Comparison of ENCODE assay signal across 16 cellular contexts in genomic region chr13:20114066-20114465, GRCh38. TPM values are rescaled to one million over a fixed set of nuclear protein-coding genes. Genes with fewer than 3 reads are reported as not detected.
DNase-seq lines count a peak whose midpoint lies in the region; ATAC-seq, FAIRE-seq and TF ChIP-seq lines count a peak whose summit lies in the region.
"Had no signal": no experiment of that assay in that cellular context is flagged by ENCODE, and none has a peak within 500 bp of the region (broad histone marks: within the 10 kb centered on the region; RNA-seq: fewer than 3 reads in every experiment).

No MANE protein-coding gene starts in this region.

- peaks cover 7% of the 10 kb centered on the region; the same call in 1 of the 2 replicates for H3K23me2 ChIP-seq in H1 (ENCODE audit: low read depth, low read length)

- H3K4ac ChIP-seq in H1 (replicated peaks; ENCODE audit: insufficient read length, low read depth, low read length) = no peak overlapping the region

- H3K4me2 ChIP-seq in HepG2 (ENCODE audit: low read depth, low read length) = peak overlapping the region; percentile 42; the same call in 1 of the 2 replicates
- H3K4me2 ChIP-seq in H1 (ENCODE audit: insufficient read depth in 1 of 2, low read depth in 2 of 2, low read length in 2 of 2) = no peak overlapping the region
- H3K4me2 ChIP-seq: A549, BLaER1 had no signal

- H2BK5ac ChIP-seq in H1 (ENCODE audit: low read depth, low read length) = no peak overlapping the region

- DNase-seq in HepG2 (ENCODE audit: low spot score) (peak; percentile 18), right lobe of liver (no peak), H1 (ENCODE audit: low read depth in 1 of 2, low spot score in 2 of 2) (no peak), left lung (no peak), NCI-H1417 treated with DMSO at 0.1 percent for 48 hours (lab: John Stamatoyannopoulos, UW) (no peak), Peyer's patch (no peak), midbrain (lab: John Stamatoyannopoulos, UW) (no peak)
- DNase-seq: AML-193, DMS79, GM23248, H7 had no signal

- TF ChIP-seq RAD21 in HepG2 (CRISPR knock-in tag; IDR thresholded peaks at IDR 0.05) = no peak
- TF ChIP-seq RAD21 in H1 (IDR thresholded peaks at IDR 0.05 in 1 of 2, conservative IDR thresholded peaks at IDR 0.05 in 1 of 2; ENCODE audit: low read depth in 2 of 2, low read length in 2 of 2) = no peak

- H2AK5ac ChIP-seq in H1 (ENCODE audit: low read depth, low read length) = no peak overlapping the region

- CTCF ChIA-PET in HepG2 (lab: Yijun Ruan, JAX; ENCODE audit: low intra/inter-chr PET ratio, low total read pairs) = no interaction called here
- CTCF ChIA-PET in H1 (lab: Charles Lee; ENCODE audit: partially characterized antibody) = interaction anchor here (1.5 kb wide), 1 partner anchor 17 kb away, joined by 4 read pairs; no protein-coding TSS in a partner anchor

- H3K23ac ChIP-seq in H1 (ENCODE audit: insufficient read length) = no peak overlapping the region

- H3K4me1 ChIP-seq in HepG2 (ENCODE audit: insufficient read depth, low read length) (peaks cover 39% of the 10 kb centered on the region), right lobe of liver (no peaks in the 10 kb centered on the region), H1 (replicated peaks in 1 of 4; ENCODE audit: control insufficient read depth in 3 of 4, insufficient read depth in 4 of 4, low read length in 3 of 4) (peaks cover 0 to 5% (median under 1%) of the 10 kb centered on the region in 4 experiments; a peak in 3 of 7 replicates), left lung (peaks cover 3 to 10% of the 10 kb centered on the region in 2 donors), Peyer's patch (peaks cover 0 to 3% (median 0%) of the 10 kb centered on the region in 4 donors)
- H3K4me1 ChIP-seq: A549 had no signal

- no peak overlapping the region; the same call in 1 of the 2 replicates for H4K8ac ChIP-seq in H1 (ENCODE audit: extremely low read depth, insufficient read depth, low read length)

- peak; percentile 80 for ATAC-seq in HepG2
- no peak for ATAC-seq in right lobe of liver
- peak; percentile 33 for ATAC-seq in left lung
- ATAC-seq: A549, GM12878 had no signal

- no peak for TF ChIP-seq POLR2A in HepG2 (IDR thresholded peaks at IDR 0.05; ENCODE audit: insufficient read depth in 1 of 2, low read depth in 2 of 2, low read length in 2 of 2)
- no peak for TF ChIP-seq POLR2A in right lobe of liver (IDR thresholded peaks at IDR 0.05)
- TF ChIP-seq POLR2A in H1 (IDR thresholded peaks at IDR 0.05; ENCODE audit: control extremely low read depth in 1 of 2, low read depth in 2 of 2, low read length in 2 of 2) = no peak
- TF ChIP-seq POLR2A in Peyer's patch (IDR thresholded peaks at IDR 0.05) = no peak

- H3K14ac ChIP-seq in H1 (ENCODE audit: insufficient read length) = no peak overlapping the region

- no peak overlapping the region for H2BK12ac ChIP-seq in H1 (ENCODE audit: low read depth, low read length)

- no peak overlapping the region for H2BK20ac ChIP-seq in H1 (ENCODE audit: low read length)

- intact Hi-C loops in HepG2 (cut with micrococcal nuclease; ENCODE audit: unreplicated experiment) = no loop called here
- intact Hi-C loops in right lobe of liver (cut with DNase I) = no loop called here
- intact Hi-C loops in left lung (cut with DNase I) = no loop called here

- POLR2A ChIA-PET in HepG2 (lab: Yijun Ruan, JAX) = no interaction called here
- POLR2A ChIA-PET in H1 (lab: Charles Lee; ENCODE audit: partially characterized antibody) = no interaction called here

- TF ChIP-seq EP300 in HepG2 (IDR thresholded peaks at IDR 0.05; ENCODE audit: low read depth in 2 of 2, low read length in 2 of 2) (no peak), HepG2 (CRISPR knock-in tag; IDR thresholded peaks at IDR 0.05; ENCODE audit: borderline replicate concordance) (no peak), H1 (IDR thresholded peaks at IDR 0.05; ENCODE audit: borderline replicate concordance in 1 of 2, low read depth in 2 of 2, low read length in 2 of 2) (no peak)

- H3K9ac ChIP-seq in HepG2 (ENCODE audit: insufficient read depth, low read depth, low read length) (no peak overlapping the region), H1 (replicated peaks in 1 of 4; ENCODE audit: extremely low read depth in 1 of 4, low read depth in 3 of 4, low read length in 3 of 4) (no peak overlapping the region)
- H3K9ac ChIP-seq: BLaER1, GM23248 had no signal

- FAIRE-seq in HepG2 (lab: Jason Lieb, UNC) (no peak), H1 (lab: Jason Lieb, UNC) (no peak)
- FAIRE-seq: A549, GM12878, GM18507 had no signal

- no peaks in the 10 kb centered on the region for H3K27me3 ChIP-seq in HepG2 (ENCODE audit: control insufficient read depth in 1 of 2, insufficient read depth in 2 of 2, low read length in 2 of 2)
- H3K27me3 ChIP-seq in right lobe of liver = no peaks in the 10 kb centered on the region
- H3K27me3 ChIP-seq in H1 (replicated peaks in 1 of 4; ENCODE audit: control insufficient read depth in 3 of 4, extremely low read depth in 1 of 4, insufficient read depth in 3 of 4, low read length in 3 of 4) = no peaks in the 10 kb centered on the region; a peak in 2 of 7 replicates
- H3K27me3 ChIP-seq in left lung = peaks cover 0 to 6% of the 10 kb centered on the region in 2 donors
- no peaks in the 10 kb centered on the region for H3K27me3 ChIP-seq in Peyer's patch

- H4K20me1 ChIP-seq in HepG2 (ENCODE audit: insufficient read depth, low read length) (no peaks in the 10 kb centered on the region), H1 (replicated peaks in 1 of 2; ENCODE audit: control insufficient read depth in 1 of 2, insufficient read depth in 2 of 2, low read length in 2 of 2) (no peaks in the 10 kb centered on the region)
- H4K20me1 ChIP-seq: BLaER1 had no signal

- TF ChIP-seq CTCF in HepG2 (CRISPR knock-in tag; IDR thresholded peaks at IDR 0.05) (no peak), right lobe of liver (IDR thresholded peaks at IDR 0.05) (no peak), H1 (IDR thresholded peaks at IDR 0.05; ENCODE audit: control extremely low read depth in 1 of 3, insufficient read depth in 1 of 3, low read depth in 1 of 3, low read length in 3 of 3) (no peak), left lung (IDR thresholded peaks at IDR 0.05) (no peak), Peyer's patch (IDR thresholded peaks at IDR 0.05) (no peak)

- H2AFZ ChIP-seq in HepG2 (ENCODE audit: low read length) (peak overlapping the region; percentile 27), H1 (ENCODE audit: low read length) (0 out of 2 replicates have a peak overlapping the region, but pooled peaks have one; percentile 47)
- H2AFZ ChIP-seq: GM23248 had no signal

- H3K56ac ChIP-seq in H1 (replicated peaks; ENCODE audit: insufficient read length, low read depth, low read length) = no peak overlapping the region

- no peaks in the 10 kb centered on the region for H3K79me2 ChIP-seq in HepG2 (ENCODE audit: insufficient read depth, low read length)
- H3K79me2 ChIP-seq in H1 (ENCODE audit: control insufficient read depth in 1 of 2, insufficient read depth in 2 of 2, low read length in 2 of 2) = no peaks in the 10 kb centered on the region

- BruUV-seq in HepG2 (replicated peaks; lab: Mats Ljungman, UMichigan) = no TSS peak

- H3K27ac ChIP-seq in HepG2 (ENCODE audit: extremely low read length, insufficient read depth, low read length) (no peak overlapping the region), right lobe of liver (no peak overlapping the region), H1 (ENCODE audit: low read depth, low read length) (no peak overlapping the region), left lung (no peak overlapping the region), Peyer's patch (no peak overlapping the region)
- H3K27ac ChIP-seq: A549, BLaER1, GM23248, HL-60 had no signal

- no peak overlapping the region for H2BK15ac ChIP-seq in H1 (ENCODE audit: low read length)

- no peak overlapping the region for H3K18ac ChIP-seq in H1 (ENCODE audit: extremely low read depth, low read length)

- in situ Hi-C loops in HepG2 (cut with HindIII; ENCODE audit: extremely low pct_ligation_motif_present, low pct_unique_long_range_greater_than_20kb) = no loop called here

- H4K91ac ChIP-seq in H1 (replicated peaks; ENCODE audit: insufficient read length, low read length) = no peak overlapping the region

- H3K4me3 ChIP-seq in HepG2 (replicated peaks in 1 of 3; ENCODE audit: insufficient read depth in 1 of 3, low read depth in 2 of 3, low read length in 3 of 3) (no peak overlapping the region), right lobe of liver (no peak overlapping the region), H1 (ENCODE audit: extremely low read depth in 1 of 4, insufficient read depth in 2 of 4, low read depth in 3 of 4, low read length in 4 of 4) (no peak overlapping the region), left lung (no peak overlapping the region), Peyer's patch (no peak overlapping the region)
- H3K4me3 ChIP-seq: A549, BLaER1, GM12878, GM23248 had no signal

- no peaks in the 10 kb centered on the region for H3K79me1 ChIP-seq in H1 (ENCODE audit: low read depth, low read length)

- 19% methylated on average over 8 of the region's 8 CpGs for WGBS in HepG2 (ENCODE audit: low lambda C conversion rate)
- 93% methylated on average over 5 of the region's 8 CpGs for WGBS in right lobe of liver (ENCODE audit: insufficient coverage, low coverage, low lambda C conversion rate, missing lambda C conversion rate)
- WGBS in H1 (ENCODE audit: extremely low coverage in 1 of 2, insufficient coverage in 1 of 2, insufficient read length in 1 of 2, insufficient replicate concordance in 2 of 2, low coverage in 1 of 2, low lambda C conversion rate in 2 of 2, missing lambda C conversion rate in 1 of 2), 2 experiments = 87% methylated on average over 8 of the region's 8 CpGs; no CpG with 5 or more reads in 1 of the 2 experiments

- H3K9me3 ChIP-seq in HepG2 (ENCODE audit: low read length) (no peaks in the 10 kb centered on the region), right lobe of liver (no peaks in the 10 kb centered on the region), H1 (ENCODE audit: insufficient read depth in 2 of 2, low read depth in 1 of 2, low read length in 1 of 2) (no peaks in the 10 kb centered on the region), left lung (no peaks in the 10 kb centered on the region), Peyer's patch (no peaks in the 10 kb centered on the region)
- H3K9me3 ChIP-seq: A549, BLaER1 had no signal

- no peaks in the 10 kb centered on the region for H3K36me3 ChIP-seq in HepG2 (replicated peaks in 1 of 2; ENCODE audit: control insufficient read depth in 1 of 2, insufficient read depth in 2 of 2, low read length in 2 of 2)
- H3K36me3 ChIP-seq in right lobe of liver = no peaks in the 10 kb centered on the region
- H3K36me3 ChIP-seq in H1 (ENCODE audit: control insufficient read depth in 2 of 4, insufficient read depth in 4 of 4, low read length in 3 of 4) = no peaks in the 10 kb centered on the region
- no peaks in the 10 kb centered on the region for H3K36me3 ChIP-seq in left lung
- no peaks in the 10 kb centered on the region for H3K36me3 ChIP-seq in Peyer's patch
- H3K36me3 ChIP-seq: BLaER1 had no signal

- H4K5ac ChIP-seq in H1 (ENCODE audit: insufficient read length, low read depth, low read length) = no peak overlapping the region

- no peak overlapping the region for H2BK120ac ChIP-seq in H1 (replicated peaks; ENCODE audit: low read depth, low read length)

RNA-seq across cellular contexts. Expression of gene GJA3, which starts 46.8 kb away (rescaled TPM):
- 0.03 and 0.04 TPM in 2 replicates for total RNA-seq in HepG2 (2016; rRNA removed; fragmentation: Illumina TruSeq; extraction: Trizol)
- total RNA-seq in HepG2 (2016; cell fraction: cytosol; rRNA removed; fragmentation: Illumina TruSeq; extraction: Trizol; ENCODE audit: low read depth) = under 0.01 TPM in 1 of 2 replicates, not detected in the other
- total RNA-seq in HepG2 (2016; cell fraction: insoluble cytoplasmic fraction; rRNA removed; fragmentation: Illumina TruSeq; extraction: Trizol) = not detected in 2 replicates
- total RNA-seq in HepG2 (2016; cell fraction: membrane; rRNA removed; fragmentation: Illumina TruSeq; extraction: Trizol) = not detected in 2 replicates
- not detected in 2 replicates for total RNA-seq in HepG2 (2016; cell fraction: nucleus; rRNA removed; fragmentation: Illumina TruSeq; extraction: Trizol)
- polyA plus RNA-seq in HepG2 (2011; rRNA removed) = 0.01 and 0.04 TPM in 2 replicates
- polyA plus RNA-seq in HepG2 (2011; cell fraction: cytosol; rRNA removed) = 0.01 TPM in 1 of 2 replicates, not detected in the other
- not detected in 2 replicates for polyA plus RNA-seq in HepG2 (2011; cell fraction: nucleus; rRNA removed)
- polyA plus RNA-seq in HepG2 (2012) = 0.04 TPM in 1 of 2 replicates, not detected in the other
- not detected in 2 replicates for polyA plus RNA-seq in HepG2 (2016; cell fraction: cytosol; fragmentation: Illumina TruSeq; extraction: Trizol; ENCODE audit: low read depth)
- not detected in 2 replicates for polyA plus RNA-seq in HepG2 (2016; cell fraction: insoluble cytoplasmic fraction; fragmentation: Illumina TruSeq; extraction: Trizol; ENCODE audit: low read depth)
- polyA plus RNA-seq in HepG2 (2016; cell fraction: membrane; fragmentation: Illumina TruSeq; extraction: Trizol; ENCODE audit: low read depth) = not detected in 2 replicates
- polyA plus RNA-seq in HepG2 (2016; cell fraction: nucleus; fragmentation: Illumina TruSeq; extraction: Trizol; ENCODE audit: insufficient read depth, low read depth) = not detected in 2 replicates
- 0.02 TPM in 1 of 2 replicates, not detected in the other for polyA minus RNA-seq in HepG2 (2011; rRNA and poly(A)+ RNA removed; ENCODE audit: low replicate concordance)
- polyA minus RNA-seq in HepG2 (2011; cell fraction: cytosol; rRNA and poly(A)+ RNA removed) = 0.10 TPM in 1 of 2 replicates, not detected in the other
- polyA minus RNA-seq in HepG2 (2011; cell fraction: nucleus; rRNA and poly(A)+ RNA removed) = not detected in 2 replicates
- under 1 TPM in 1 of 6 experiments, not detected in 5; 0.11 TPM for total RNA-seq in right lobe of liver
- 0.48 and 0.60 TPM in 2 replicates for total RNA-seq in H1 (2021; fragmentation: NEBNext Ultra II Directional; extraction: Animal tissue kit (Norgen Biotek cat#: 25700))
- polyA plus RNA-seq in H1 (2011; rRNA removed) = 0.12 and 0.16 TPM in 2 replicates
- 0.22 TPM for polyA plus RNA-seq in H1 (2011; cell fraction: cytosol; rRNA removed)
- 0.19 TPM for polyA plus RNA-seq in H1 (2011; cell fraction: nucleus; rRNA removed)
- polyA plus RNA-seq in H1 (2012, experiment 1 of 2) = 0.29 to 0.37 TPM (median 0.35 TPM) in 4 replicates
- polyA plus RNA-seq in H1 (2012, experiment 2 of 2) = 0.14 TPM
- 0.49 TPM for polyA plus RNA-seq in H1 (2013, experiment 1 of 2)
- 0.63 TPM for polyA plus RNA-seq in H1 (2013, experiment 2 of 2)
- polyA minus RNA-seq in H1 (2011; rRNA and poly(A)+ RNA removed) = 0.25 and 0.29 TPM in 2 replicates
- not detected for polyA minus RNA-seq in H1 (2011; cell fraction: cytosol; rRNA and poly(A)+ RNA removed)
- 0.30 TPM for polyA minus RNA-seq in H1 (2011; cell fraction: nucleus; rRNA and poly(A)+ RNA removed)
- under 1 TPM; 0.08 to 0.12 TPM for total RNA-seq in left lung
- total RNA-seq in Peyer's patch = not detected

Comparison
In these comparisons a context has a peak if more than half of its experiments do, and no peak if none do; other contexts are left out.
1. ATAC-seq: peak in HepG2 (single experiment) and left lung (single experiment); none in right lobe of liver (0 of 4).